In the genomic region with DNA sequence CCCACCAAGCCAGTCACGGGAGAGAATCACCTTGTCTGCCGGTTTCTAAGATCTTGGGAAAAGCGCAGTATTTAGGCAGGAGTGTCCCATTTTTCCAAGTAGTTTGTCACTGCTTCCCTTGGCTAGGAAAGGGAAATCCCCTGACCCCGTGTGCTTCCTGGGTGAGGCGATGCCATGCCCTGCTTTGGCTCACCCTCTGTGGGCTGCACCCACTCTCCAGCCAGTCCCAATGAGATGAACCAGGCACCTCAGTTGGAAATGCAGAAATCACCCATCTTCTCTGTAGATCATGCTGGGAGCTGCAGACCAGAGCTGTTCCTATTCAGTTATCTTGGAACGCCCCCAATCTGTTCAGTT, we compare ENCODE assay signal across 6 cellular contexts.
"Had no signal": no experiment of that assay in that cellular context is flagged by ENCODE, and none has a peak within 500 bp of the region (broad histone marks: within the 10 kb centered on the region; RNA-seq: fewer than 3 reads in every experiment).

No MANE protein-coding gene starts in this region.

- FAIRE-seq: HTR-8/SVneo, K562 had no signal

- H3K4me3 ChIP-seq: K562 had no signal

- ATAC-seq: K562 had no signal

- DNase-seq: IMR-90, KBM-7, KG1 had no signal

- H3K27ac ChIP-seq: HL-60 had no signal
